1 cellular context compared by ENCODE assay signal in the genomic region with DNA sequence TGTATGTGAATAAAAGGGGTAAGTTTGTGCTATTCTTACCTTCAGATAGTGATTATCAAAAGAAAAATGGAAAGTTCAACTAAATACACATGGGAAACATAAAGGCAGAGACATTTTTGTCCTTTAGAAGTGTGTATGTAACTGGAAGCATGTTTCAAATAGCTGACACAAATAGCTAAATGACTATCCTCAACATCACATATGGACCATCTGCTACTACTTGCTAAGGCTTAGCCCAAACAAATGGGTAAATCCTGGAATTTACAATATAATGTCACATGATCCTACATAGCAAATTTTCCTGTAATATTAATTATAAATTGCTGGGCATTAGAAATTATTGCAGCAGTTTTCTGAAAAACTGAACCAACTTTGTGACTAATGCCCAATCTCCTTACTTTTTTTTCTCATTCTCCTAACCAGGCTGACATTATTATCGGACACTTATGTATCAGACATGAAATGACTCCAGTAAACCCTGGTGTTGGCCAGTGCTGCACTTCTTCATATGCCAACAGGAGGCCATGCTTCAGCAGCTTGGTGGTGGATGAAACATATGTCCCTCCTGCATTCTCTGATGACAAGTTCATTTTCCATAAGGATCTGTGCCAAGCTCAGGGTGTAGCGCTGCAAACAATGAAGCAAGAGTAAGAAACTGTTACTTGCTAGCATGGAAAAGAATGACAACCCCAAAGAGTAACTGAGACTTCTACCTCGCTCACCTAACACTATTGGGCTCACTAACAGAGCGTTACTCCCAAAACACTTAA.
TF ChIP-seq lines count a peak whose summit lies in the region.

No MANE protein-coding gene starts in this region.

TF ChIP-seq in HepG2, 621 proteins besides CTCF, POLR2A, EP300 and RAD21 (continued from another document):
- TF ChIP-seq, protein P1, sequence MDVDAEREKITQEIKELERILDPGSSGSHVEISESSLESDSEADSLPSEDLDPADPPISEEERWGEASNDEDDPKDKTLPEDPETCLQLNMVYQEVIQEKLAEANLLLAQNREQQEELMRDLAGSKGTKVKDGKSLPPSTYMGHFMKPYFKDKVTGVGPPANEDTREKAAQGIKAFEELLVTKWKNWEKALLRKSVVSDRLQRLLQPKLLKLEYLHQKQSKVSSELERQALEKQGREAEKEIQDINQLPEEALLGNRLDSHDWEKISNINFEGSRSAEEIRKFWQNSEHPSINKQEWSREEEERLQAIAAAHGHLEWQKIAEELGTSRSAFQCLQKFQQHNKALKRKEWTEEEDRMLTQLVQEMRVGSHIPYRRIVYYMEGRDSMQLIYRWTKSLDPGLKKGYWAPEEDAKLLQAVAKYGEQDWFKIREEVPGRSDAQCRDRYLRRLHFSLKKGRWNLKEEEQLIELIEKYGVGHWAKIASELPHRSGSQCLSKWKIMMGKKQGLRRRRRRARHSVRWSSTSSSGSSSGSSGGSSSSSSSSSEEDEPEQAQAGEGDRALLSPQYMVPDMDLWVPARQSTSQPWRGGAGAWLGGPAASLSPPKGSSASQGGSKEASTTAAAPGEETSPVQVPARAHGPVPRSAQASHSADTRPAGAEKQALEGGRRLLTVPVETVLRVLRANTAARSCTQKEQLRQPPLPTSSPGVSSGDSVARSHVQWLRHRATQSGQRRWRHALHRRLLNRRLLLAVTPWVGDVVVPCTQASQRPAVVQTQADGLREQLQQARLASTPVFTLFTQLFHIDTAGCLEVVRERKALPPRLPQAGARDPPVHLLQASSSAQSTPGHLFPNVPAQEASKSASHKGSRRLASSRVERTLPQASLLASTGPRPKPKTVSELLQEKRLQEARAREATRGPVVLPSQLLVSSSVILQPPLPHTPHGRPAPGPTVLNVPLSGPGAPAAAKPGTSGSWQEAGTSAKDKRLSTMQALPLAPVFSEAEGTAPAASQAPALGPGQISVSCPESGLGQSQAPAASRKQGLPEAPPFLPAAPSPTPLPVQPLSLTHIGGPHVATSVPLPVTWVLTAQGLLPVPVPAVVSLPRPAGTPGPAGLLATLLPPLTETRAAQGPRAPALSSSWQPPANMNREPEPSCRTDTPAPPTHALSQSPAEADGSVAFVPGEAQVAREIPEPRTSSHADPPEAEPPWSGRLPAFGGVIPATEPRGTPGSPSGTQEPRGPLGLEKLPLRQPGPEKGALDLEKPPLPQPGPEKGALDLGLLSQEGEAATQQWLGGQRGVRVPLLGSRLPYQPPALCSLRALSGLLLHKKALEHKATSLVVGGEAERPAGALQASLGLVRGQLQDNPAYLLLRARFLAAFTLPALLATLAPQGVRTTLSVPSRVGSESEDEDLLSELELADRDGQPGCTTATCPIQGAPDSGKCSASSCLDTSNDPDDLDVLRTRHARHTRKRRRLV (CRISPR knock-in tag; IDR thresholded peaks at IDR 0.05): no peak
- TF ChIP-seq LCORL (IDR thresholded peaks at IDR 0.05) (no peak), LCORL (CRISPR knock-in tag; IDR thresholded peaks at IDR 0.05) (no peak), ZNF781 (CRISPR knock-in tag; IDR thresholded peaks at IDR 0.05; ENCODE audit: borderline replicate concordance, not compliant biosample characterization) (peak; percentile 68), CREB1 (IDR thresholded peaks at IDR 0.05) (no peak), CREB1 (CRISPR knock-in tag; IDR thresholded peaks at IDR 0.05) (0 out of 2 replicates have a peak, but pooled peaks have one; percentile 27), PRMT3 (CRISPR knock-in tag; IDR thresholded peaks at IDR 0.05; ENCODE audit: borderline replicate concordance, low read depth) (0 out of 2 replicates have a peak, but pooled peaks have one; percentile 46), ZNF558 (CRISPR knock-in tag; IDR thresholded peaks at IDR 0.05; ENCODE audit: borderline replicate concordance) (no peak; the same call in 1 of the 2 replicates), TEAD2 (CRISPR knock-in tag; IDR thresholded peaks at IDR 0.05) (no peak), ZNF546 (CRISPR knock-in tag; conservative IDR thresholded peaks at IDR 0.05) (no peak), ZC3H4 (CRISPR knock-in tag; IDR thresholded peaks at IDR 0.05; ENCODE audit: borderline replicate concordance) (peak; percentile 36; the same call in 1 of the 2 replicates), ZNF484 (CRISPR knock-in tag; IDR thresholded peaks at IDR 0.05; ENCODE audit: borderline replicate concordance, low read depth) (no peak), NCOA2 (CRISPR knock-in tag; IDR thresholded peaks at IDR 0.05) (no peak), ZNF556 (CRISPR knock-in tag; IDR thresholded peaks at IDR 0.05; ENCODE audit: borderline replicate concordance) (0 out of 2 replicates have a peak, but pooled peaks have one; percentile 16), MBD4 (IDR thresholded peaks at IDR 0.05; ENCODE audit: borderline replicate concordance, low read length) (peak; percentile 91)
- TF ChIP-seq, protein P2, sequence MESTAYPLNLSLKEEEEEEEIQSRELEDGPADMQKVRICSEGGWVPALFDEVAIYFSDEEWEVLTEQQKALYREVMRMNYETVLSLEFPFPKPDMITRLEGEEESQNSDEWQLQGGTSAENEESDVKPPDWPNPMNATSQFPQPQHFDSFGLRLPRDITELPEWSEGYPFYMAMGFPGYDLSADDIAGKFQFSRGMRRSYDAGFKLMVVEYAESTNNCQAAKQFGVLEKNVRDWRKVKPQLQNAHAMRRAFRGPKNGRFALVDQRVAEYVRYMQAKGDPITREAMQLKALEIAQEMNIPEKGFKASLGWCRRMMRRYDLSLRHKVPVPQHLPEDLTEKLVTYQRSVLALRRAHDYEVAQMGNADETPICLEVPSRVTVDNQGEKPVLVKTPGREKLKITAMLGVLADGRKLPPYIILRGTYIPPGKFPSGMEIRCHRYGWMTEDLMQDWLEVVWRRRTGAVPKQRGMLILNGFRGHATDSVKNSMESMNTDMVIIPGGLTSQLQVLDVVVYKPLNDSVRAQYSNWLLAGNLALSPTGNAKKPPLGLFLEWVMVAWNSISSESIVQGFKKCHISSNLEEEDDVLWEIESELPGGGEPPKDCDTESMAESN (CRISPR knock-in tag; conservative IDR thresholded peaks at IDR 0.05): no peak
- TF ChIP-seq, protein P3, sequence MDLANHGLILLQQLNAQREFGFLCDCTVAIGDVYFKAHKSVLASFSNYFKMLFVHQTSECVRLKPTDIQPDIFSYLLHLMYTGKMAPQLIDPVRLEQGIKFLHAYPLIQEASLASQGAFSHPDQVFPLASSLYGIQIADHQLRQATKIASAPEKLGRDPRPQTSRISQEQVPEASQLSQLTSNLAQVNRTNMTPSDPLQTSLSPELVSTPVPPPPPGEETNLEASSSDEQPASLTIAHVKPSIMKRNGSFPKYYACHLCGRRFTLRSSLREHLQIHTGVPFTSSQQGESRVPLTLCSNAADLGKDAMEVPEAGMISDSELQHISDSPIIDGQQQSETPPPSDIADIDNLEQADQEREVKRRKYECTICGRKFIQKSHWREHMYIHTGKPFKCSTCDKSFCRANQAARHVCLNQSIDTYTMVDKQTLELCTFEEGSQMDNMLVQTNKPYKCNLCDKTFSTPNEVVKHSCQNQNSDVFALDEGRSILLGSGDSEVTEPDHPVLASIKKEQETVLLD (CRISPR knock-in tag; IDR thresholded peaks at IDR 0.05; ENCODE audit: low read depth): 0 out of 2 replicates have a peak, but pooled peaks have one; percentile 20
- TF ChIP-seq, protein P4, sequence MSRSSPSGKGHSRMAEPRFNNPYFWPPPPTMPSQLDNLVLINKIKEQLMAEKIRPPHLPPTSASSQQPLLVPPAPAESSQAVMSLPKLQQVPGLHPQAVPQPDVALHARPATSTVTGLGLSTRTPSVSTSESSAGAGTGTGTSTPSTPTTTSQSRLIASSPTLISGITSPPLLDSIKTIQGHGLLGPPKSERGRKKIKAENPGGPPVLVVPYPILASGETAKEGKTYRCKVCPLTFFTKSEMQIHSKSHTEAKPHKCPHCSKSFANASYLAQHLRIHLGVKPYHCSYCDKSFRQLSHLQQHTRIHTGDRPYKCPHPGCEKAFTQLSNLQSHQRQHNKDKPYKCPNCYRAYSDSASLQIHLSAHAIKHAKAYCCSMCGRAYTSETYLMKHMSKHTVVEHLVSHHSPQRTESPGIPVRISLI (CRISPR knock-in tag; IDR thresholded peaks at IDR 0.05; ENCODE audit: borderline replicate concordance): no peak
